Comparison of ENCODE assay signal across 8 cellular contexts in the genomic region with DNA sequence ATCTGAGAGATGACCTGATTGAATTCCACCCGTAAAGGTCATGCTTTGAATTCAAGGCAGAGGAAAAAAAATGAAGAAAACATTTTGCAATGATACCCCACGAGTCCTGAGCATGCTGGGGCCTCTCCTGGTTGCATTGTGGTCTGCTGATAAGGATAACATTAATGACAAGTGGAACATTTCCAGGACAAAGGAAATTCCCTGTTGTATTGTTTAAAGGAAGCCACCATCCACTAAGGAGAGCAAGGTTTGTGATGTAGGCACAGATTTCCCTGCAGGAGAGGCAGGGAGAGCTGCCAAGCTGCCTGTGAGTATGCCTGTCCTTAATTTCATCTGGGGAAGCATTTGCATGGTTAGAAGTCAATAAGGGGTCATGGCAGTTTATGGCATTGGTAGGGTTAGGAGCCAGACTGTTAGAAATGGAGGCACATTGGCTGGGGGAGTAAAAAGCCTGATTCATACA. TPM values are rescaled to one million over a fixed set of nuclear protein-coding genes. Genes with fewer than 3 reads are reported as not detected.
DNase-seq lines count a peak whose midpoint lies in the region; ATAC-seq and TF ChIP-seq lines count a peak whose summit lies in the region.

No MANE protein-coding gene starts in this region.

- H3K4me3 Mint-ChIP-seq in CD4-positive, CD25-positive, alpha-beta regulatory T cell, result peak overlapping the region in 3 of 4 donors; percentile 80 to 88 (median 83)
- H3K4me3 Mint-ChIP-seq in nephron progenitor cell, result peak overlapping the region; percentile 56

- H3K27ac ChIP-seq in CD4-positive, CD25-positive, alpha-beta regulatory T cell (ENCODE audit: insufficient read depth, low read length, poor library complexity, severe bottlenecking), result peak overlapping the region; percentile 81

- no peaks in the 10 kb centered on the region for H3K9me3 ChIP-seq in CD4-positive, CD25-positive, alpha-beta regulatory T cell (ENCODE audit: control insufficient read depth in 2 of 2, low read length in 2 of 2)

- peak overlapping the region; percentile 72 to 96 (median 92) for H3K27ac Mint-ChIP-seq in CD4-positive, CD25-positive, alpha-beta regulatory T cell
- peak overlapping the region; percentile 93 for H3K27ac Mint-ChIP-seq in nephron progenitor cell

- H3K36me3 ChIP-seq in CD4-positive, CD25-positive, alpha-beta regulatory T cell (ENCODE audit: control insufficient read depth, insufficient read depth, low read length), result peaks cover 4% of the 10 kb centered on the region

- no peak for ATAC-seq in CD4-positive, CD25-positive, alpha-beta regulatory T cell (ENCODE audit: low read depth in 2 of 2)
- no peak for ATAC-seq in HG02840 (IDR thresholded peaks at IDR 0.05; ENCODE audit: low FRiP score, unreplicated experiment)

- no peaks in the 10 kb centered on the region for H3K27me3 ChIP-seq in CD4-positive, CD25-positive, alpha-beta regulatory T cell (ENCODE audit: control insufficient read depth, insufficient read depth, low read length)

- peaks cover 69 to 98% (median 90%) of the 10 kb centered on the region in 4 donors for H3K4me1 Mint-ChIP-seq in CD4-positive, CD25-positive, alpha-beta regulatory T cell
- H3K4me1 Mint-ChIP-seq in nephron progenitor cell, result peaks cover 61% of the 10 kb centered on the region

- H3K4me1 ChIP-seq in CD4-positive, CD25-positive, alpha-beta regulatory T cell (ENCODE audit: control insufficient read depth, insufficient read depth, low read length, poor library complexity, severe bottlenecking), result peaks cover 89% of the 10 kb centered on the region

- peaks cover 29% of the 10 kb centered on the region for H3K36me3 Mint-ChIP-seq in CD4-positive, CD25-positive, alpha-beta regulatory T cell
- no peaks in the 10 kb centered on the region for H3K36me3 Mint-ChIP-seq in nephron progenitor cell (ENCODE audit: low read depth)

- peaks cover 0 to 2% (median 0%) of the 10 kb centered on the region in 7 donors for H3K9me3 Mint-ChIP-seq in CD4-positive, CD25-positive, alpha-beta regulatory T cell
- peaks cover 12% of the 10 kb centered on the region for H3K9me3 Mint-ChIP-seq in nephron progenitor cell

- no peak for TF ChIP-seq CTCF in nephron progenitor cell (IDR thresholded peaks at IDR 0.05)

- no peak for DNase-seq in CD4-positive, CD25-positive, alpha-beta regulatory T cell
- peak; percentile 35 for DNase-seq in NCI-H1092 (lab: John Stamatoyannopoulos, UW)
- peak; percentile 98 for DNase-seq in dermis blood vessel endothelial cell
- no peak for DNase-seq in nephron progenitor cell
- no peak for DNase-seq in effector CD8-positive, alpha-beta T cell (lab: John Stamatoyannopoulos, UW)
- DNase-seq in NK-92 (lab: John Stamatoyannopoulos, UW; ENCODE audit: unreplicated experiment), result no peak
- no peak for DNase-seq in dedifferentiated amniotic fluid mesenchymal stem cell (ENCODE audit: extremely low spot score)

- no peaks in the 10 kb centered on the region for H3K27me3 Mint-ChIP-seq in CD4-positive, CD25-positive, alpha-beta regulatory T cell
- H3K27me3 Mint-ChIP-seq in nephron progenitor cell (ENCODE audit: low read depth, poor library complexity), result peaks cover 5% of the 10 kb centered on the region

- peak overlapping the region; percentile 73 for H3K4me3 ChIP-seq in CD4-positive, CD25-positive, alpha-beta regulatory T cell (ENCODE audit: low read depth, low read length)

RNA-seq across cellular contexts. Expression of a gene that starts 21.9 kb away (rescaled TPM):
- total RNA-seq in CD4-positive, CD25-positive, alpha-beta regulatory T cell, result 119 TPM
- 10 to 100 TPM; 58.0 to 72.6 (median 65.5) TPM for polyA plus RNA-seq in CD4-positive, CD25-positive, alpha-beta regulatory T cell
- total RNA-seq in dermis blood vessel endothelial cell, result 210 and 251 TPM in 2 replicates

Comparison
In these comparisons a context has a peak if more than half of its experiments do, and no peak if none do; other contexts are left out.
1. DNase-seq: peak in NCI-H1092 (single experiment) and dermis blood vessel endothelial cell (single experiment); none in CD4-positive, CD25-positive, alpha-beta regulatory T cell (0 of 3), nephron progenitor cell (single experiment), effector CD8-positive, alpha-beta T cell (single experiment), NK-92 (single experiment) and dedifferentiated amniotic fluid mesenchymal stem cell (single experiment).